ENCODE assay signal across 19 cellular contexts in genomic region chr6:161367472-161367871, GRCh38.
"Had no signal": no experiment of that assay in that cellular context is flagged by ENCODE, and none has a peak within 500 bp of the region (broad histone marks: within the 10 kb centered on the region; RNA-seq: fewer than 3 reads in every experiment).

No MANE protein-coding gene starts in this region.

- H3K9ac ChIP-seq: neural progenitor cell had no signal

- H3K36me3 ChIP-seq: breast epithelium, neural progenitor cell, thyroid gland, WERI-Rb-1 had no signal

- H3K4me3 Mint-ChIP-seq: activated naive CD4-positive, alpha-beta T cell treated with anti-CD3 and anti-CD28 coated beads, Interleukin-2, amount 50 U/mL, for 24 hours; activated T-cell treated with anti-CD3 and anti-CD28 coated beads, Interleukin-2, amount 50 U/mL, for 72 hours; memory B cell; naive thymus-derived CD4-positive, alpha-beta T cell; neural progenitor cell had no signal

- H3K4me1 ChIP-seq: breast epithelium, neural progenitor cell had no signal

- H2AFZ ChIP-seq: neural progenitor cell had no signal

- H3K9me3 ChIP-seq: thyroid gland had no signal

- H3K27me3 Mint-ChIP-seq: activated naive CD4-positive, alpha-beta T cell treated with anti-CD3 and anti-CD28 coated beads, Interleukin-2, amount 50 U/mL, for 24 hours had no signal

- H3K4me1 Mint-ChIP-seq: activated naive CD4-positive, alpha-beta T cell treated with anti-CD3 and anti-CD28 coated beads, Interleukin-2, amount 50 U/mL, for 24 hours; neural progenitor cell had no signal

- FAIRE-seq: astrocyte, urothelium cell line had no signal

- H3K4me3 ChIP-seq: breast epithelium, neural progenitor cell, thyroid gland had no signal

- H3K27ac Mint-ChIP-seq: activated naive CD4-positive, alpha-beta T cell treated with anti-CD3 and anti-CD28 coated beads, Interleukin-2, amount 50 U/mL, for 24 hours; activated T-cell treated with anti-CD3 and anti-CD28 coated beads, Interleukin-2, amount 50 U/mL, for 72 hours; memory B cell; naive thymus-derived CD4-positive, alpha-beta T cell; neural progenitor cell had no signal

- ATAC-seq: activated T-cell treated with anti-CD3 and anti-CD28 coated beads, Interleukin-2, amount 50 U/mL, for 72 hours; foreskin keratinocyte; left ventricle myocardium superior; naive thymus-derived CD4-positive, alpha-beta T cell had no signal

- H3K4me2 ChIP-seq: neural progenitor cell had no signal

- DNase-seq: activated CD4-positive, alpha-beta T cell treated with anti-CD3 and anti-CD28 coated beads for 1 hour; activated CD4-positive, alpha-beta T cell treated with anti-CD3 and anti-CD28 coated beads, Interleukin-2, amount 50 U/mL, for 4 hours; activated gamma-delta T cell; activated T-cell treated with anti-CD3 and anti-CD28 coated beads, Interleukin-2, amount 50 U/mL, for 72 hours; foreskin keratinocyte; left ventricle myocardium superior; naive thymus-derived CD4-positive, alpha-beta T cell; stimulated activated CD4-positive, alpha-beta T cell treated with anti-CD3 and anti-CD28 coated beads, Interleukin-12 subunit alpha, Interleukin-12 subunit beta, amount 100 ng/mL, for 4 hours; stimulated activated CD4-positive, alpha-beta T cell treated with anti-CD3 and anti-CD28 coated beads, Interleukin-1b, Interleukin-23, amount 100 ng/mL, for 48 hours; stimulated activated CD8-positive, alpha-beta memory T cell treated with anti-CD3 and anti-CD28 coated beads, Interleukin-4, amount 100 ng/mL, for 48 hours; stimulated activated naive CD4-positive, alpha-beta T cell; thyroid gland; WERI-Rb-1 had no signal

- H3K27ac ChIP-seq: breast epithelium, foreskin keratinocyte, neural progenitor cell, thyroid gland, WERI-Rb-1 had no signal

- H3K27me3 ChIP-seq: breast epithelium, foreskin keratinocyte, neural progenitor cell, thyroid gland had no signal
